ENCODE assay signal across 1 cellular context in the genomic region with DNA sequence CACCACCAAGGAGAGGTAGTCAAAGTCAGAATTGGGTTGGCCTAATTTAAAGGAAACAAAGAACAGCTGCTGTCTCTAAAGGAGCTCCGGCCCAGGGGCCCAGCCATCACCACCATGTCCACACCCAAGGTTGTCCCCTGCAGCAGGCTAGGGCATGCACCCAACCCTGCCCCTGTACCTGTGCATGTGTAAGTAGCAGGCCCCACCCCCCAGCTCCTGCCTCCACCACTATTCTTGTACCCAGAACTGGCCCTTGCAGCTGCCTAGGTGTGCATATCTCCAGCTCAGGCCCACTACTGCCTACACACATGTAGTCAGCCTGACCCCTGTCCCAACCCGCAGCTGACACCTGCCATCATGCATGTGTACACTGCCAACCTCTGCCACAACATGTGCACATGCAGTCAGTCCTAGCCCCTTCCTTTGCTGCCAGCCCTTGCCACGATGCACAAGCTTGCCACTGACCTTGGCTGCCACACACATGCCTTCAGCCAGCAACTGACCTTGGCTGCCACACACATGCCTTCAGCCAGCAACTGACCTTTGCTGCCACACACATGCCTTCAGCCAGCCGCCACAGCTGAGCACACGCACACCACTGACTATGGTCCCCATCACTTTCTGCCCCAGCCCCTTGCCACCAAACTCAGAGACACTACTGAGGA.
TF ChIP-seq lines count a peak whose summit lies in the region.

No MANE protein-coding gene starts in this region.

TF ChIP-seq in GM23338, 12 proteins besides CTCF, POLR2A, EP300 and RAD21:
- TF ChIP-seq, protein P1, sequence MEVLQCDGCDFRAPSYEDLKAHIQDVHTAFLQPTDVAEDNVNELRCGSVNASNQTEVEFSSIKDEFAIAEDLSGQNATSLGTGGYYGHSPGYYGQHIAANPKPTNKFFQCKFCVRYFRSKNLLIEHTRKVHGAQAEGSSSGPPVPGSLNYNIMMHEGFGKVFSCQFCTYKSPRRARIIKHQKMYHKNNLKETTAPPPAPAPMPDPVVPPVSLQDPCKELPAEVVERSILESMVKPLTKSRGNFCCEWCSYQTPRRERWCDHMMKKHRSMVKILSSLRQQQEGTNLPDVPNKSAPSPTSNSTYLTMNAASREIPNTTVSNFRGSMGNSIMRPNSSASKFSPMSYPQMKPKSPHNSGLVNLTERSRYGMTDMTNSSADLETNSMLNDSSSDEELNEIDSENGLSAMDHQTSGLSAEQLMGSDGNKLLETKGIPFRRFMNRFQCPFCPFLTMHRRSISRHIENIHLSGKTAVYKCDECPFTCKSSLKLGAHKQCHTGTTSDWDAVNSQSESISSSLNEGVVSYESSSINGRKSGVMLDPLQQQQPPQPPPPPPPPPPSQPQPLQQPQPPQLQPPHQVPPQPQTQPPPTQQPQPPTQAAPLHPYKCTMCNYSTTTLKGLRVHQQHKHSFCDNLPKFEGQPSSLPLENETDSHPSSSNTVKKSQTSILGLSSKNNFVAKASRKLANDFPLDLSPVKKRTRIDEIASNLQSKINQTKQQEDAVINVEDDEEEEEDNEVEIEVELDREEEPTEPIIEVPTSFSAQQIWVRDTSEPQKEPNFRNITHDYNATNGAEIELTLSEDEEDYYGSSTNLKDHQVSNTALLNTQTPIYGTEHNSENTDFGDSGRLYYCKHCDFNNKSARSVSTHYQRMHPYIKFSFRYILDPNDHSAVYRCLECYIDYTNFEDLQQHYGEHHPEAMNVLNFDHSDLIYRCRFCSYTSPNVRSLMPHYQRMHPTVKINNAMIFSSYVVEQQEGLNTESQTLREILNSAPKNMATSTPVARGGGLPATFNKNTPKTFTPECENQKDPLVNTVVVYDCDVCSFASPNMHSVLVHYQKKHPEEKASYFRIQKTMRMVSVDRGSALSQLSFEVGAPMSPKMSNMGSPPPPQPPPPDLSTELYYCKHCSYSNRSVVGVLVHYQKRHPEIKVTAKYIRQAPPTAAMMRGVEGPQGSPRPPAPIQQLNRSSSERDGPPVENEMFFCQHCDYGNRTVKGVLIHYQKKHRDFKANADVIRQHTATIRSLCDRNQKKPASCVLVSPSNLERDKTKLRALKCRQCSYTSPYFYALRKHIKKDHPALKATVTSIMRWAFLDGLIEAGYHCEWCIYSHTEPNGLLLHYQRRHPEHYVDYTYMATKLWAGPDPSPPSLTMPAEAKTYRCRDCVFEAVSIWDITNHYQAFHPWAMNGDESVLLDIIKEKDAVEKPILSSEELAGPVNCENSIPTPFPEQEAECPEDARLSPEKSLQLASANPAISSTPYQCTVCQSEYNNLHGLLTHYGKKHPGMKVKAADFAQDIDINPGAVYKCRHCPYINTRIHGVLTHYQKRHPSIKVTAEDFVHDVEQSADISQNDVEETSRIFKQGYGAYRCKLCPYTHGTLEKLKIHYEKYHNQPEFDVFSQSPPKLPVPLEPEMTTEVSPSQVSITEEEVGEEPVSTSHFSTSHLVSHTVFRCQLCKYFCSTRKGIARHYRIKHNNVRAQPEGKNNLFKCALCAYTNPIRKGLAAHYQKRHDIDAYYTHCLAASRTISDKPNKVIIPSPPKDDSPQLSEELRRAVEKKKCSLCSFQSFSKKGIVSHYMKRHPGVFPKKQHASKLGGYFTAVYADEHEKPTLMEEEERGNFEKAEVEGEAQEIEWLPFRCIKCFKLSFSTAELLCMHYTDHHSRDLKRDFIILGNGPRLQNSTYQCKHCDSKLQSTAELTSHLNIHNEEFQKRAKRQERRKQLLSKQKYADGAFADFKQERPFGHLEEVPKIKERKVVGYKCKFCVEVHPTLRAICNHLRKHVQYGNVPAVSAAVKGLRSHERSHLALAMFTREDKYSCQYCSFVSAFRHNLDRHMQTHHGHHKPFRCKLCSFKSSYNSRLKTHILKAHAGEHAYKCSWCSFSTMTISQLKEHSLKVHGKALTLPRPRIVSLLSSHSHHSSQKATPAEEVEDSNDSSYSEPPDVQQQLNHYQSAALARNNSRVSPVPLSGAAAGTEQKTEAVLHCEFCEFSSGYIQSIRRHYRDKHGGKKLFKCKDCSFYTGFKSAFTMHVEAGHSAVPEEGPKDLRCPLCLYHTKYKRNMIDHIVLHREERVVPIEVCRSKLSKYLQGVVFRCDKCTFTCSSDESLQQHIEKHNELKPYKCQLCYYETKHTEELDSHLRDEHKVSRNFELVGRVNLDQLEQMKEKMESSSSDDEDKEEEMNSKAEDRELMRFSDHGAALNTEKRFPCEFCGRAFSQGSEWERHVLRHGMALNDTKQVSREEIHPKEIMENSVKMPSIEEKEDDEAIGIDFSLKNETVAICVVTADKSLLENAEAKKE (CRISPR knock-in tag; IDR thresholded peaks at IDR 0.05) = no peak
- TF ChIP-seq ZNF331 (CRISPR knock-in tag; IDR thresholded peaks at IDR 0.05; ENCODE audit: low read depth) = no peak
- no peak for TF ChIP-seq CREB1 (CRISPR knock-in tag; IDR thresholded peaks at IDR 0.05; ENCODE audit: low read depth)
- TF ChIP-seq POLR2AphosphoS5 (IDR thresholded peaks at IDR 0.05; ENCODE audit: low read depth) = no peak
- no peak for TF ChIP-seq EZH2 (IDR thresholded peaks at IDR 0.05; ENCODE audit: low read depth, unreplicated experiment)
- no peak for TF ChIP-seq EZH2phosphoT487 (IDR thresholded peaks at IDR 0.05; ENCODE audit: unreplicated experiment)
- TF ChIP-seq, protein P2, sequence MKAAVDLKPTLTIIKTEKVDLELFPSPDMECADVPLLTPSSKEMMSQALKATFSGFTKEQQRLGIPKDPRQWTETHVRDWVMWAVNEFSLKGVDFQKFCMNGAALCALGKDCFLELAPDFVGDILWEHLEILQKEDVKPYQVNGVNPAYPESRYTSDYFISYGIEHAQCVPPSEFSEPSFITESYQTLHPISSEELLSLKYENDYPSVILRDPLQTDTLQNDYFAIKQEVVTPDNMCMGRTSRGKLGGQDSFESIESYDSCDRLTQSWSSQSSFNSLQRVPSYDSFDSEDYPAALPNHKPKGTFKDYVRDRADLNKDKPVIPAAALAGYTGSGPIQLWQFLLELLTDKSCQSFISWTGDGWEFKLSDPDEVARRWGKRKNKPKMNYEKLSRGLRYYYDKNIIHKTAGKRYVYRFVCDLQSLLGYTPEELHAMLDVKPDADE (IDR thresholded peaks at IDR 0.05) = no peak
- TF ChIP-seq STAT1 (IDR thresholded peaks at IDR 0.05; ENCODE audit: unreplicated experiment) = no peak
- TF ChIP-seq ZNF114 (CRISPR knock-in tag; IDR thresholded peaks at IDR 0.05) = no peak
- TF ChIP-seq, protein P3, sequence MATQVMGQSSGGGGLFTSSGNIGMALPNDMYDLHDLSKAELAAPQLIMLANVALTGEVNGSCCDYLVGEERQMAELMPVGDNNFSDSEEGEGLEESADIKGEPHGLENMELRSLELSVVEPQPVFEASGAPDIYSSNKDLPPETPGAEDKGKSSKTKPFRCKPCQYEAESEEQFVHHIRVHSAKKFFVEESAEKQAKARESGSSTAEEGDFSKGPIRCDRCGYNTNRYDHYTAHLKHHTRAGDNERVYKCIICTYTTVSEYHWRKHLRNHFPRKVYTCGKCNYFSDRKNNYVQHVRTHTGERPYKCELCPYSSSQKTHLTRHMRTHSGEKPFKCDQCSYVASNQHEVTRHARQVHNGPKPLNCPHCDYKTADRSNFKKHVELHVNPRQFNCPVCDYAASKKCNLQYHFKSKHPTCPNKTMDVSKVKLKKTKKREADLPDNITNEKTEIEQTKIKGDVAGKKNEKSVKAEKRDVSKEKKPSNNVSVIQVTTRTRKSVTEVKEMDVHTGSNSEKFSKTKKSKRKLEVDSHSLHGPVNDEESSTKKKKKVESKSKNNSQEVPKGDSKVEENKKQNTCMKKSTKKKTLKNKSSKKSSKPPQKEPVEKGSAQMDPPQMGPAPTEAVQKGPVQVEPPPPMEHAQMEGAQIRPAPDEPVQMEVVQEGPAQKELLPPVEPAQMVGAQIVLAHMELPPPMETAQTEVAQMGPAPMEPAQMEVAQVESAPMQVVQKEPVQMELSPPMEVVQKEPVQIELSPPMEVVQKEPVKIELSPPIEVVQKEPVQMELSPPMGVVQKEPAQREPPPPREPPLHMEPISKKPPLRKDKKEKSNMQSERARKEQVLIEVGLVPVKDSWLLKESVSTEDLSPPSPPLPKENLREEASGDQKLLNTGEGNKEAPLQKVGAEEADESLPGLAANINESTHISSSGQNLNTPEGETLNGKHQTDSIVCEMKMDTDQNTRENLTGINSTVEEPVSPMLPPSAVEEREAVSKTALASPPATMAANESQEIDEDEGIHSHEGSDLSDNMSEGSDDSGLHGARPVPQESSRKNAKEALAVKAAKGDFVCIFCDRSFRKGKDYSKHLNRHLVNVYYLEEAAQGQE (IDR thresholded peaks at IDR 0.05; ENCODE audit: unreplicated experiment) = no peak
- TF ChIP-seq NANOG (IDR thresholded peaks at IDR 0.05; ENCODE audit: borderline replicate concordance) = no peak
- no peak for TF ChIP-seq JUNB (IDR thresholded peaks at IDR 0.05; ENCODE audit: unreplicated experiment)
